ENCODE assay signal across 10 cellular contexts in genomic region chr17:78873519-78874340, GRCh38. TPM values are rescaled to one million over a fixed set of nuclear protein-coding genes. Genes with fewer than 3 reads are reported as not detected.
DNase-seq lines count a peak whose midpoint lies in the region; ATAC-seq and TF ChIP-seq lines count a peak whose summit lies in the region.
"Had no signal": no experiment of that assay in that cellular context is flagged by ENCODE, and none has a peak within 500 bp of the region (broad histone marks: within the 10 kb centered on the region; RNA-seq: fewer than 3 reads in every experiment).

No MANE protein-coding gene starts in this region.

- POLR2A ChIA-PET in activated CD4-positive, alpha-beta memory T cell treated with anti-CD3 and anti-CD28 coated beads, Interleukin-2, amount 10 ng/mL, durations not matched to agents 7 days and 5 days (lab: Charles Lee): interaction anchor here (0.6 to 0.7 kb wide), 3 partner anchors 94 to 199 kb away, joined by 3 read pairs; no protein-coding TSS in a partner anchor

- no peak for TF ChIP-seq CTCF in coronary artery (IDR thresholded peaks at IDR 0.05)
- TF ChIP-seq CTCF in neural progenitor cell (IDR thresholded peaks at IDR 0.05): no peak

- ATAC-seq in T-helper 17 cell: no peak
- ATAC-seq: CD8-positive, alpha-beta T cell had no signal

- H3K4me1 ChIP-seq in BLaER1 treated with 17β-estradiol and CSF1 and Interleukin-3, amounts not matched to agents 10 nM and 100 nM: peaks cover 54 to 64% (median 58%) of the 10 kb centered on the region in 10 experiments
- peaks cover 10% of the 10 kb centered on the region for H3K4me1 ChIP-seq in neural progenitor cell

- H2AFZ ChIP-seq in neural progenitor cell (replicated peaks): no peak overlapping the region

- H3K9ac ChIP-seq in BLaER1 treated with 17β-estradiol and CSF1 and Interleukin-3, amounts not matched to agents 10 nM and 100 nM: peak overlapping the region in 4 of 11 experiments; percentile 10 to 51 (median 34); a peak in 3 of 22 replicates
- no peak overlapping the region for H3K9ac ChIP-seq in neural progenitor cell

- H3K4me2 ChIP-seq in BLaER1 treated with 17β-estradiol and CSF1 and Interleukin-3, amounts not matched to agents 10 nM and 100 nM: peak overlapping the region; percentile 62 to 97 (median 82)
- peak overlapping the region; percentile 38 for H3K4me2 ChIP-seq in neural progenitor cell

- H3K27ac Mint-ChIP-seq in neural progenitor cell (peak overlapping the region; percentile 87), T-helper 17 cell (no peak overlapping the region)
- H3K27ac Mint-ChIP-seq in activated T-helper 2 cell treated with anti-CD3 and anti-CD28 coated beads, Interferon-gamma antibody, Interleukin-2, Interleukin-4, amounts not matched to agents 10 μg/mL and 5 μg/mL and 100 μg/mL, durations not matched to agents 14 hours and 24 hours and 36 hours: no peak overlapping the region
- H3K27ac Mint-ChIP-seq in activated CD4-positive, alpha-beta memory T cell treated with anti-CD3 and anti-CD28 coated beads, Interleukin-2, amount 10 ng/mL, durations not matched to agents 7 days and 5 days: no peak overlapping the region
- H3K27ac Mint-ChIP-seq: CD8-positive, alpha-beta T cell had no signal

- H3K4me3 Mint-ChIP-seq in neural progenitor cell (no peak overlapping the region), T-helper 17 cell (no peak overlapping the region)
- H3K4me3 Mint-ChIP-seq in activated T-helper 2 cell treated with anti-CD3 and anti-CD28 coated beads, Interferon-gamma antibody, Interleukin-2, Interleukin-4, amounts not matched to agents 10 μg/mL and 5 μg/mL and 100 μg/mL, durations not matched to agents 14 hours and 24 hours and 36 hours (ENCODE audit: low read depth): no peak overlapping the region
- H3K4me3 Mint-ChIP-seq in activated CD4-positive, alpha-beta memory T cell treated with anti-CD3 and anti-CD28 coated beads, Interleukin-2, amount 10 ng/mL, durations not matched to agents 7 days and 5 days: no peak overlapping the region
- H3K4me3 Mint-ChIP-seq: CD8-positive, alpha-beta T cell had no signal

- H3K79me2 ChIP-seq in neural progenitor cell (ENCODE audit: low read depth): peaks cover 6% of the 10 kb centered on the region

- peak; percentile 78 for DNase-seq in NCI-H2081 treated with DMSO at 0.1 percent for 48 hours (lab: John Stamatoyannopoulos, UW)
- no peak for DNase-seq in coronary artery (ENCODE audit: low spot score)
- peak; percentile 33 for DNase-seq in neural progenitor cell (ENCODE audit: low spot score)
- no peak for DNase-seq in effector CD4-positive, alpha-beta T cell
- DNase-seq in activated T-helper 2 cell treated with anti-CD3 and anti-CD28 coated beads, Interferon-gamma antibody, Interleukin-2, Interleukin-4, amounts not matched to agents 10 μg/mL and 5 μg/mL and 100 μg/mL, durations not matched to agents 14 hours and 24 hours and 36 hours (ENCODE audit: low spot score): no peak
- DNase-seq in T-helper 17 cell: no peak
- DNase-seq in activated CD4-positive, alpha-beta memory T cell treated with anti-CD3 and anti-CD28 coated beads, Interleukin-2, amount 10 ng/mL, durations not matched to agents 7 days and 5 days: no peak
- DNase-seq: CD8-positive, alpha-beta T cell; NCI-H2227 treated with DMSO at 0.1 percent for 48 hours had no signal

- intact Hi-C loops in activated T-helper 2 cell treated with anti-CD3 and anti-CD28 coated beads, Interferon-gamma antibody, Interleukin-2, Interleukin-4, amounts not matched to agents 10 μg/mL and 5 μg/mL and 100 μg/mL, durations not matched to agents 14 hours and 24 hours and 36 hours (cut with micrococcal nuclease): no loop called here

- no peaks in the 10 kb centered on the region for H3K9me3 Mint-ChIP-seq in neural progenitor cell
- no peaks in the 10 kb centered on the region for H3K9me3 Mint-ChIP-seq in activated T-helper 2 cell treated with anti-CD3 and anti-CD28 coated beads, Interferon-gamma antibody, Interleukin-2, Interleukin-4, amounts not matched to agents 10 μg/mL and 5 μg/mL and 100 μg/mL, durations not matched to agents 14 hours and 24 hours and 36 hours
- H3K9me3 Mint-ChIP-seq in activated CD4-positive, alpha-beta memory T cell treated with anti-CD3 and anti-CD28 coated beads, Interleukin-2, amount 10 ng/mL, durations not matched to agents 7 days and 5 days: no peaks in the 10 kb centered on the region
- H3K9me3 Mint-ChIP-seq: CD8-positive, alpha-beta T cell had no signal

- peaks cover 3 to 90% (median 21%) of the 10 kb centered on the region in 11 experiments; a peak in 17 of 22 replicates for H4K20me1 ChIP-seq in BLaER1 treated with 17β-estradiol and CSF1 and Interleukin-3, amounts not matched to agents 10 nM and 100 nM
- peaks cover 4% of the 10 kb centered on the region for H4K20me1 ChIP-seq in neural progenitor cell (ENCODE audit: low read depth)

- H3K27ac ChIP-seq in BLaER1 treated with 17β-estradiol and CSF1 and Interleukin-3, amounts not matched to agents 10 nM and 100 nM: peak overlapping the region in 5 of 11 experiments; percentile 3 to 57 (median 31); a peak in 5 of 22 replicates
- H3K27ac ChIP-seq in coronary artery (peak overlapping the region; percentile 32 to 49), neural progenitor cell (peak overlapping the region; percentile 37)

- H3K27me3 ChIP-seq in BLaER1 treated with 17β-estradiol and CSF1 and Interleukin-3, amounts not matched to agents 10 nM and 100 nM: no peaks in the 10 kb centered on the region
- no peaks in the 10 kb centered on the region for H3K27me3 ChIP-seq in neural progenitor cell

- H3K27me3 Mint-ChIP-seq in neural progenitor cell (ENCODE audit: insufficient read depth, low read depth) (no peaks in the 10 kb centered on the region), T-helper 17 cell (peaks cover 24% of the 10 kb centered on the region)
- H3K27me3 Mint-ChIP-seq in activated T-helper 2 cell treated with anti-CD3 and anti-CD28 coated beads, Interferon-gamma antibody, Interleukin-2, Interleukin-4, amounts not matched to agents 10 μg/mL and 5 μg/mL and 100 μg/mL, durations not matched to agents 14 hours and 24 hours and 36 hours (ENCODE audit: low read depth): peaks cover 17% of the 10 kb centered on the region
- peaks cover 16% of the 10 kb centered on the region for H3K27me3 Mint-ChIP-seq in activated CD4-positive, alpha-beta memory T cell treated with anti-CD3 and anti-CD28 coated beads, Interleukin-2, amount 10 ng/mL, durations not matched to agents 7 days and 5 days

- no peaks in the 10 kb centered on the region for H3F3A ChIP-seq in neural progenitor cell (ENCODE audit: low read depth)

- H3K4me1 Mint-ChIP-seq in neural progenitor cell (peaks cover 29% of the 10 kb centered on the region), T-helper 17 cell (peaks cover 5% of the 10 kb centered on the region)
- H3K4me1 Mint-ChIP-seq in activated T-helper 2 cell treated with anti-CD3 and anti-CD28 coated beads, Interferon-gamma antibody, Interleukin-2, Interleukin-4, amounts not matched to agents 10 μg/mL and 5 μg/mL and 100 μg/mL, durations not matched to agents 14 hours and 24 hours and 36 hours (ENCODE audit: low read depth): peaks cover 3% of the 10 kb centered on the region
- peaks cover 4% of the 10 kb centered on the region for H3K4me1 Mint-ChIP-seq in activated CD4-positive, alpha-beta memory T cell treated with anti-CD3 and anti-CD28 coated beads, Interleukin-2, amount 10 ng/mL, durations not matched to agents 7 days and 5 days

- H3K36me3 Mint-ChIP-seq in neural progenitor cell (peaks cover 11% of the 10 kb centered on the region), T-helper 17 cell (ENCODE audit: low read depth) (peaks cover 2% of the 10 kb centered on the region)
- no peaks in the 10 kb centered on the region for H3K36me3 Mint-ChIP-seq in activated T-helper 2 cell treated with anti-CD3 and anti-CD28 coated beads, Interferon-gamma antibody, Interleukin-2, Interleukin-4, amounts not matched to agents 10 μg/mL and 5 μg/mL and 100 μg/mL, durations not matched to agents 14 hours and 24 hours and 36 hours (ENCODE audit: low read depth)
- H3K36me3 Mint-ChIP-seq in activated CD4-positive, alpha-beta memory T cell treated with anti-CD3 and anti-CD28 coated beads, Interleukin-2, amount 10 ng/mL, durations not matched to agents 7 days and 5 days (ENCODE audit: low read depth): no peaks in the 10 kb centered on the region

- H3K36me3 ChIP-seq in BLaER1 treated with 17β-estradiol and CSF1 and Interleukin-3, amounts not matched to agents 10 nM and 100 nM: peaks cover 51 to 80% (median 61%) of the 10 kb centered on the region in 11 experiments
- no peaks in the 10 kb centered on the region for H3K36me3 ChIP-seq in neural progenitor cell

- CTCF ChIA-PET in activated CD4-positive, alpha-beta memory T cell treated with anti-CD3 and anti-CD28 coated beads, Interleukin-2, amount 10 ng/mL, durations not matched to agents 7 days and 5 days (lab: Charles Lee): interaction anchor here (1.1 kb wide), 1 partner anchor 8 kb away, joined by 4 read pairs; no protein-coding TSS in a partner anchor

- 0 out of 22 replicates have a peak, but pooled peaks cover 0 to 9% (median 0%) of the 10 kb centered on the region in 11 experiments for H3K9me3 ChIP-seq in BLaER1 treated with 17β-estradiol and CSF1 and Interleukin-3, amounts not matched to agents 10 nM and 100 nM (replicated peaks in 1 of 11)
- no peaks in the 10 kb centered on the region for H3K9me3 ChIP-seq in neural progenitor cell (ENCODE audit: low read depth)
- H3K9me3 ChIP-seq in T-helper 17 cell (ENCODE audit: control insufficient read depth, low read length, poor library complexity, severe bottlenecking): no peaks in the 10 kb centered on the region

- no peak overlapping the region for H3K4me3 ChIP-seq in BLaER1 treated with 17β-estradiol and CSF1 and Interleukin-3, amounts not matched to agents 10 nM and 100 nM
- H3K4me3 ChIP-seq in coronary artery: no peak overlapping the region
- H3K4me3 ChIP-seq in neural progenitor cell: no peak overlapping the region

RNA-seq across cellular contexts. Expression of gene CEP295NL, which starts 29.3 kb away (rescaled TPM):
- total RNA-seq in neural progenitor cell (ENCODE audit: low replicate concordance) (0.28 and 0.39 TPM in 2 replicates), T-helper 17 cell (1 to 10 TPM; 2.0 to 2.9 TPM)
- total RNA-seq in activated T-helper 2 cell treated with anti-CD3 and anti-CD28 coated beads, Interferon-gamma antibody, Interleukin-2, Interleukin-4, amounts not matched to agents 10 μg/mL and 5 μg/mL and 100 μg/mL, durations not matched to agents 14 hours and 24 hours and 36 hours: not detected in 2 replicates
- not detected for total RNA-seq in activated CD4-positive, alpha-beta memory T cell treated with anti-CD3 and anti-CD28 coated beads, Interleukin-2, amount 10 ng/mL, durations not matched to agents 7 days and 5 days

RNA-seq across cellular contexts. Expression of gene USP36, which starts 33.1 kb away (rescaled TPM):
- total RNA-seq in neural progenitor cell (ENCODE audit: low replicate concordance) (16.6 and 20.4 TPM in 2 replicates), T-helper 17 cell (100 to 1,000 TPM; 418 to 474 TPM)
- 103 and 105 TPM in 2 replicates for total RNA-seq in activated T-helper 2 cell treated with anti-CD3 and anti-CD28 coated beads, Interferon-gamma antibody, Interleukin-2, Interleukin-4, amounts not matched to agents 10 μg/mL and 5 μg/mL and 100 μg/mL, durations not matched to agents 14 hours and 24 hours and 36 hours
- 10 to 100 TPM; 95.4 to 96.8 TPM for total RNA-seq in activated CD4-positive, alpha-beta memory T cell treated with anti-CD3 and anti-CD28 coated beads, Interleukin-2, amount 10 ng/mL, durations not matched to agents 7 days and 5 days

RNA-seq across cellular contexts. Expression of gene TIMP2, which starts 51.5 kb away (rescaled TPM):
- 19.8 and 22.3 TPM in 2 replicates for total RNA-seq in neural progenitor cell (ENCODE audit: low replicate concordance)
- total RNA-seq in activated T-helper 2 cell treated with anti-CD3 and anti-CD28 coated beads, Interferon-gamma antibody, Interleukin-2, Interleukin-4, amounts not matched to agents 10 μg/mL and 5 μg/mL and 100 μg/mL, durations not matched to agents 14 hours and 24 hours and 36 hours: 0.71 and 0.84 TPM in 2 replicates
- total RNA-seq in T-helper 17 cell: 1 to 10 TPM; 4.1 to 6.7 TPM
- total RNA-seq in activated CD4-positive, alpha-beta memory T cell treated with anti-CD3 and anti-CD28 coated beads, Interleukin-2, amount 10 ng/mL, durations not matched to agents 7 days and 5 days: 1 to 10 TPM; 3.3 TPM

Comparison
In these comparisons a context has a peak if more than half of its experiments do, and no peak if none do; other contexts are left out.
1. DNase-seq: peak in NCI-H2081 treated with DMSO at 0.1 percent for 48 hours (single experiment) and neural progenitor cell (single experiment); none in coronary artery (single experiment), effector CD4-positive, alpha-beta T cell (single experiment), activated T-helper 2 cell treated with anti-CD3 and anti-CD28 coated beads, Interferon-gamma antibody, Interleukin-2, Interleukin-4, amounts not matched to agents 10 μg/mL and 5 μg/mL and 100 μg/mL, durations not matched to agents 14 hours and 24 hours and 36 hours (single experiment), T-helper 17 cell (0 of 3) and activated CD4-positive, alpha-beta memory T cell treated with anti-CD3 and anti-CD28 coated beads, Interleukin-2, amount 10 ng/mL, durations not matched to agents 7 days and 5 days (single experiment).